In genomic region chr4:84235545-84235944, GRCh38 we compare ENCODE assay signal across 12 cellular contexts.
DNase-seq lines count a peak whose midpoint lies in the region; ATAC-seq and TF ChIP-seq lines count a peak whose summit lies in the region.
"Had no signal": no experiment of that assay in that cellular context is flagged by ENCODE, and none has a peak within 500 bp of the region (broad histone marks: within the 10 kb centered on the region; RNA-seq: fewer than 3 reads in every experiment).

No MANE protein-coding gene starts in this region.

- H3K27ac ChIP-seq in RWPE1 = no peak overlapping the region
- H3K27ac ChIP-seq: A549, skin epidermis had no signal

- TF ChIP-seq CTCF in GM10266 (IDR thresholded peaks at IDR 0.05; ENCODE audit: control insufficient read depth, insufficient read depth, low read depth, missing control alignments) (no peak), RWPE1 (conservative IDR thresholded peaks at IDR 0.05; ENCODE audit: low read depth) (no peak)

- ATAC-seq in GM19351 (IDR thresholded peaks at IDR 0.05; ENCODE audit: unreplicated experiment) = peak; percentile 99
- peak; percentile 98 for ATAC-seq in HG02759 (IDR thresholded peaks at IDR 0.05; ENCODE audit: unreplicated experiment)
- ATAC-seq in HG03442 (IDR thresholded peaks at IDR 0.05; ENCODE audit: unreplicated experiment) = peak; percentile 96
- ATAC-seq: A549, T-helper 17 cell had no signal

- DNase-seq in GM10266 (ENCODE audit: extremely low spot score) (peak; percentile 15), NCI-H82 treated with DMSO at 0.1 percent for 48 hours (lab: John Stamatoyannopoulos, UW; ENCODE audit: unreplicated experiment) (no peak), RWPE1 (ENCODE audit: low spot score) (no peak), NCI-H2171 (lab: John Stamatoyannopoulos, UW) (no peak)
- DNase-seq in activated effector memory CD4-positive, alpha-beta T cell treated with anti-CD3 and anti-CD28 coated beads, Interleukin-2, amount 50 U/mL, for 16 hours = no peak
- DNase-seq: DMS79 treated with DMSO at 0.1 percent for 48 hours, T-helper 17 cell had no signal

- CTCF ChIA-PET in RWPE1 (lab: Yijun Ruan, JAX) = no interaction called here

- POLR2A ChIA-PET in RWPE1 (lab: Yijun Ruan, JAX; ENCODE audit: low non-redundant PET) = no interaction called here
